ENCODE assay signal across 20 cellular contexts in the genomic region with DNA sequence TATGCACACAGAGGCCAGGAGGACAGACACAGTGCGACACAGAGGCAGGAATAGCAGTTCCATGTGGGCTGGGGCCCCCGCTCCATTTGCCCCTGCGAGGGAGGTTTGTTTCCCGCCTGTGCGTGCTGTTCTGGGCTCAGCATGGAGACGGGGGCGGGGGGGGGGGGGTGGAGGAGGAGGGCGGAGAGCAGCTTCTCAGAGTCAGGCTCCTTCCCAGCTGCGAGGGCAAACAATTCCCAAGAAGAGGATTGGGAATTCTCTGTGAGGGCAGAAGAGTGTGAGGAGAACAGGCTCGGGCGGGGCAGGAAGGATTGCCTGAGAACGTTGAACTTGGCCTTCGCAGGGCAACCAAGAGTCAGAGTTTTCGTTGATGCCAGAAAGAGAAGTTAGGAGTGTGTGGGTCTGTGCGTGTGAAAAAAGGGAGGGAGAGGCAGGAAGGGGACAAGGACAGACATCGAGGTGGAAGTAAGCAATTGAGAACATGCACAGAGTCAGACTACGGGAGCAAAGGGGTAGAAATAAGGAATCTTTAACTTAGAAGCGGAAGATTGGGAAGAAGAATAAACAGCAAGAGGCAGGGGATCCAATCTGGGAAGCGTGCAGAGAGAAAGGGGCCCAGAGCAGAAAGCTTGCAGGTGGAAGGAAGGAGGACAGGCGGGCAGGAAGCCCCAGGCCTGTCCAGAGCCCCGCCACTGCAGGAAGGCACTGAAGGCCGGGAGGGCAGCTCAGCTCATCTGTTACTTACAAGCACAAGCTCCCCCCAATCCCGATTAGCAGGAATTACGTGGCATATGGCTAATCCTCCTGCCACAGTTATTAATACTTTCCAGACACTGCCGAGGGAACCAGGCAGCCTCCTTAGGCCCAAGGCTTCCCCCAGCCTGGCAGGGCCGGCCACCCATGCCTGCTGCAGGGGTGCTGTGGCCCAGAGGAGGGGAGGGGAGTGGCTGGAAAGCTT. TPM values are rescaled to one million over a fixed set of nuclear protein-coding genes. Genes with fewer than 3 reads are reported as not detected.
DNase-seq lines count a peak whose midpoint lies in the region; ATAC-seq, FAIRE-seq and TF ChIP-seq lines count a peak whose summit lies in the region.
"Had no signal": no experiment of that assay in that cellular context is flagged by ENCODE, and none has a peak within 500 bp of the region (broad histone marks: within the 10 kb centered on the region; RNA-seq: fewer than 3 reads in every experiment).

No MANE protein-coding gene starts in this region.

- H2BK15ac ChIP-seq in H1 (ENCODE audit: low read length) = peak overlapping the region; percentile 82; the same call in 1 of the 2 replicates

- H4K12ac ChIP-seq in trophoblast cell (ENCODE audit: low read depth, low read length) = no peak overlapping the region

- no peak for TF ChIP-seq CTCF in HEK293 (tag by site-specific recombination; IDR thresholded peaks at IDR 0.05)
- no peak for TF ChIP-seq CTCF in H1 (IDR thresholded peaks at IDR 0.05; ENCODE audit: control extremely low read depth in 1 of 3, insufficient read depth in 1 of 3, low read depth in 1 of 3, low read length in 3 of 3)

- no peak for TF ChIP-seq POLR2A in H1 (IDR thresholded peaks at IDR 0.05; ENCODE audit: control extremely low read depth in 1 of 2, low read depth in 2 of 2, low read length in 2 of 2)

- ATAC-seq in left lobe of liver = no peak
- ATAC-seq: activated T-cell treated with anti-CD3 and anti-CD28 coated beads, Interleukin-2, amount 50 U/mL, for 72 hours; esophagus mucosa; GM12878; lower lobe of right lung had no signal

- H3K4me3 ChIP-seq in HEK293 (ENCODE audit: low read depth, low read length) (no peak overlapping the region), H1 (ENCODE audit: extremely low read depth in 1 of 4, insufficient read depth in 2 of 4, low read depth in 3 of 4, low read length in 4 of 4) (no peak overlapping the region), trophoblast cell (ENCODE audit: low read depth, low read length) (peak overlapping the region; percentile 23)
- H3K4me3 ChIP-seq: adrenal gland, dorsolateral prefrontal cortex, GM12878, lower lobe of right lung had no signal

- no peak for FAIRE-seq in H1 (lab: Jason Lieb, UNC)
- FAIRE-seq: G401.6, GM12878 had no signal

- H3K9me3 ChIP-seq in HEK293 (ENCODE audit: control insufficient read depth, insufficient read depth, low read depth, low read length) (no peaks in the 10 kb centered on the region), H1 (ENCODE audit: insufficient read depth in 2 of 2, low read depth in 1 of 2, low read length in 1 of 2) (no peaks in the 10 kb centered on the region), trophoblast cell (ENCODE audit: insufficient read depth, low read depth, low read length) (no peaks in the 10 kb centered on the region)
- H3K9me3 ChIP-seq: adrenal gland, lower lobe of right lung had no signal

- H3K79me2 ChIP-seq in H1 (ENCODE audit: control insufficient read depth in 1 of 2, insufficient read depth in 2 of 2, low read length in 2 of 2) (no peaks in the 10 kb centered on the region), trophoblast cell (ENCODE audit: control insufficient read depth, insufficient read depth, low read length, poor library complexity) (no peaks in the 10 kb centered on the region)

- H3K4me1 ChIP-seq in HEK293 (ENCODE audit: control insufficient read depth, insufficient read depth, low read length) (no peaks in the 10 kb centered on the region), H1 (replicated peaks in 1 of 4; ENCODE audit: control insufficient read depth in 3 of 4, insufficient read depth in 4 of 4, low read length in 3 of 4) (peaks cover 0 to 9% (median 4%) of the 10 kb centered on the region in 4 experiments; a peak in 4 of 7 replicates), trophoblast cell (ENCODE audit: control insufficient read depth in 1 of 2, insufficient read depth in 2 of 2, low read length in 2 of 2) (peaks cover 2% of the 10 kb centered on the region in 2 experiments)
- H3K4me1 ChIP-seq: adrenal gland, lower lobe of right lung had no signal

- no peaks in the 10 kb centered on the region for H4K20me1 ChIP-seq in H1 (replicated peaks in 1 of 2; ENCODE audit: control insufficient read depth in 1 of 2, insufficient read depth in 2 of 2, low read length in 2 of 2)

- H3K56ac ChIP-seq in H1 (replicated peaks; ENCODE audit: insufficient read length, low read depth, low read length) = no peak overlapping the region

- H3K18ac ChIP-seq in H1 (ENCODE audit: extremely low read depth, low read length) (peak overlapping the region; percentile 52; the same call in 1 of the 2 replicates), trophoblast cell (ENCODE audit: low read length) (no peak overlapping the region)

- POLR2A ChIA-PET in HEK293 (lab: Yijun Ruan, JAX) (no interaction called here), H1 (lab: Charles Lee; ENCODE audit: partially characterized antibody) (interaction anchor here (0.9 to 1.8 kb wide), 2 partner anchors 17 to 93 kb away, joined by 4 read pairs; no protein-coding TSS in a partner anchor)

- no peaks in the 10 kb centered on the region for H3K23me2 ChIP-seq in H1 (ENCODE audit: low read depth, low read length)

- TF ChIP-seq RAD21 in H1 (IDR thresholded peaks at IDR 0.05 in 1 of 2, conservative IDR thresholded peaks at IDR 0.05 in 1 of 2; ENCODE audit: low read depth in 2 of 2, low read length in 2 of 2) = no peak

- H4K91ac ChIP-seq in H1 (replicated peaks; ENCODE audit: insufficient read length, low read length) (peak overlapping the region; percentile 58), trophoblast cell (ENCODE audit: low read depth, low read length) (no peak overlapping the region)

- no peak overlapping the region for H3K4me2 ChIP-seq in H1 (ENCODE audit: insufficient read depth in 1 of 2, low read depth in 2 of 2, low read length in 2 of 2)
- H3K4me2 ChIP-seq in trophoblast cell (ENCODE audit: low read length) = no peak overlapping the region

- H4K5ac ChIP-seq in H1 (ENCODE audit: insufficient read length, low read depth, low read length) = no peak overlapping the region

- no peak overlapping the region; the same call in 1 of the 2 replicates for H4K8ac ChIP-seq in H1 (ENCODE audit: extremely low read depth, insufficient read depth, low read length)
- no peak overlapping the region for H4K8ac ChIP-seq in trophoblast cell (ENCODE audit: low read depth, low read length)

- H3K23ac ChIP-seq in H1 (ENCODE audit: insufficient read length) (no peak overlapping the region), trophoblast cell (ENCODE audit: low read length) (no peak overlapping the region)

- no peak overlapping the region for H2BK120ac ChIP-seq in H1 (replicated peaks; ENCODE audit: low read depth, low read length)
- H2BK120ac ChIP-seq in trophoblast cell (ENCODE audit: insufficient read depth, low read length, poor library complexity) = no peak overlapping the region

- peak overlapping the region; percentile 80; the same call in 1 of the 2 replicates for H2BK20ac ChIP-seq in H1 (ENCODE audit: low read length)

- H3K27ac ChIP-seq in HEK293 (ENCODE audit: extremely low read depth, low read depth, low read length) = no peak overlapping the region
- no peak overlapping the region for H3K27ac ChIP-seq in H1 (ENCODE audit: low read depth, low read length)
- H3K27ac ChIP-seq in trophoblast cell (ENCODE audit: low read depth, low read length) = no peak overlapping the region
- H3K27ac ChIP-seq: adrenal gland, lower lobe of right lung had no signal

- 78% methylated on average over 25 of the region's 26 CpGs; no CpG with 5 or more reads in 1 of the 2 experiments for WGBS in H1 (ENCODE audit: extremely low coverage in 1 of 2, insufficient coverage in 1 of 2, insufficient read length in 1 of 2, insufficient replicate concordance in 2 of 2, low coverage in 1 of 2, low lambda C conversion rate in 2 of 2, missing lambda C conversion rate in 1 of 2), 2 experiments
- no CpG with 5 or more reads among the region's 26 CpGs for WGBS in trophoblast cell (ENCODE audit: extremely low coverage, insufficient coverage, insufficient read length)

- no peak overlapping the region; the same call in 1 of the 2 replicates for H2BK12ac ChIP-seq in H1 (ENCODE audit: low read depth, low read length)
- H2BK12ac ChIP-seq in trophoblast cell (ENCODE audit: low read length) = no peak overlapping the region

- H3K36me3 ChIP-seq in HEK293 (ENCODE audit: control insufficient read depth in 2 of 2, insufficient read depth in 1 of 2, low read length in 2 of 2) (no peaks in the 10 kb centered on the region), H1 (ENCODE audit: control insufficient read depth in 2 of 4, insufficient read depth in 4 of 4, low read length in 3 of 4) (no peaks in the 10 kb centered on the region), trophoblast cell (ENCODE audit: control insufficient read depth in 1 of 2, insufficient read depth in 2 of 2, low read length in 2 of 2) (no peaks in the 10 kb centered on the region)
- H3K36me3 ChIP-seq: adrenal gland, lower lobe of right lung had no signal

- H3K27me3 ChIP-seq in H1 (replicated peaks in 1 of 4; ENCODE audit: control insufficient read depth in 3 of 4, extremely low read depth in 1 of 4, insufficient read depth in 3 of 4, low read length in 3 of 4) (no peaks in the 10 kb centered on the region; a peak in 2 of 7 replicates), trophoblast cell (ENCODE audit: insufficient read depth, low read length) (no peaks in the 10 kb centered on the region)
- H3K27me3 ChIP-seq: adrenal gland had no signal

- H3K9ac ChIP-seq in H1 (replicated peaks in 1 of 4; ENCODE audit: extremely low read depth in 1 of 4, low read depth in 3 of 4, low read length in 3 of 4) = no peak overlapping the region
- H3K9ac ChIP-seq in trophoblast cell (ENCODE audit: low read length) = no peak overlapping the region

- DNase-seq in ELF-1 (ENCODE audit: low read depth, low spot score) = peak; percentile 21
- no peak for DNase-seq in H1 (ENCODE audit: low read depth in 1 of 2, low spot score in 2 of 2)
- DNase-seq in trophoblast cell = no peak
- no peak for DNase-seq in left lobe of liver (ENCODE audit: low spot score)
- no peak for DNase-seq in medulla oblongata (ENCODE audit: extremely low spot score)
- DNase-seq in cerebellar nuclear complex (lab: John Stamatoyannopoulos, UW) = no peak
- DNase-seq in epidermal melanocyte (ENCODE audit: insufficient read length, low spot score) = no peak
- DNase-seq: activated CD4-positive, alpha-beta T cell treated with anti-CD3 and anti-CD28 coated beads, Interleukin-2, amount 50 U/mL, for 4 hours; activated T-cell treated with anti-CD3 and anti-CD28 coated beads, Interleukin-2, amount 50 U/mL, for 72 hours; Calu3; lower lobe of right lung; NCI-H1694; NCI-H526; Right ventricle myocardium superior had no signal

- H3K14ac ChIP-seq in H1 (ENCODE audit: insufficient read length) = no peak overlapping the region
- no peak overlapping the region for H3K14ac ChIP-seq in trophoblast cell (ENCODE audit: low read length)

- no peaks in the 10 kb centered on the region for H3K79me1 ChIP-seq in H1 (ENCODE audit: low read depth, low read length)
- no peaks in the 10 kb centered on the region for H3K79me1 ChIP-seq in trophoblast cell (ENCODE audit: low read length)

- CTCF ChIA-PET in HEK293 (lab: Yijun Ruan, JAX) (interaction anchor here (0.5 to 2.1 kb wide), 5 partner anchors 16 to 111 kb away, joined by 3 to 6 read pairs (median 3); no protein-coding TSS in a partner anchor), H1 (lab: Charles Lee; ENCODE audit: partially characterized antibody) (interaction anchor here (0.6 to 2.3 kb wide), 10 partner anchors 9 to 93 kb away, joined by 3 to 8 read pairs (median 4); a partner anchor contains a TSS)

- H2AFZ ChIP-seq in H1 (ENCODE audit: low read length) (peak overlapping the region; percentile 54; the same call in 1 of the 2 replicates), trophoblast cell (ENCODE audit: insufficient read depth, low read length, poor library complexity) (no peak overlapping the region)

- 0 out of 2 replicates have a peak overlapping the region, but pooled peaks have one; percentile 77 for H2AK5ac ChIP-seq in H1 (ENCODE audit: low read depth, low read length)
- H2AK5ac ChIP-seq in trophoblast cell (ENCODE audit: low read length) = no peak overlapping the region

- H2BK5ac ChIP-seq in H1 (ENCODE audit: low read depth, low read length) (no peak overlapping the region; the same call in 1 of the 2 replicates), trophoblast cell (ENCODE audit: low read depth, low read length, poor library complexity) (no peak overlapping the region)

- H3K4ac ChIP-seq in H1 (replicated peaks; ENCODE audit: insufficient read length, low read depth, low read length) (no peak overlapping the region), trophoblast cell (ENCODE audit: low read depth, low read length) (no peak overlapping the region)

- TF ChIP-seq EP300 in H1 (IDR thresholded peaks at IDR 0.05; ENCODE audit: borderline replicate concordance in 1 of 2, low read depth in 2 of 2, low read length in 2 of 2) = no peak

RNA-seq across cellular contexts. Expression of a gene that starts 15.6 kb away (rescaled TPM):
- total RNA-seq in H1 (2021; fragmentation: NEBNext Ultra II Directional; extraction: Animal tissue kit (Norgen Biotek cat#: 25700)) = 40.3 and 42.8 TPM in 2 replicates
- 17.8 and 19.6 TPM in 2 replicates for polyA plus RNA-seq in H1 (2011; rRNA removed)
- polyA plus RNA-seq in H1 (2011; cell fraction: cytosol; rRNA removed) = 16.4 TPM
- 23.3 TPM for polyA plus RNA-seq in H1 (2011; cell fraction: nucleus; rRNA removed)
- 24.7 to 30.3 TPM (median 27.0 TPM) in 4 replicates for polyA plus RNA-seq in H1 (2012, experiment 1 of 2)
- 5.8 TPM for polyA plus RNA-seq in H1 (2012, experiment 2 of 2)
- 30.3 TPM for polyA plus RNA-seq in H1 (2013, experiment 1 of 2)
- polyA plus RNA-seq in H1 (2013, experiment 2 of 2) = 37.2 TPM
- polyA minus RNA-seq in H1 (2011; rRNA and poly(A)+ RNA removed) = 19.3 and 23.9 TPM in 2 replicates
- 16.4 TPM for polyA minus RNA-seq in H1 (2011; cell fraction: cytosol; rRNA and poly(A)+ RNA removed)
- 15.7 TPM for polyA minus RNA-seq in H1 (2011; cell fraction: nucleus; rRNA and poly(A)+ RNA removed)
- 9.1 TPM in 2 replicates for polyA plus RNA-seq in trophoblast cell (2013)
- total RNA-seq in left lobe of liver = 0.75 TPM
- total RNA-seq: Calu3 had no signal

Comparison
In these comparisons a context has a peak if more than half of its experiments do, and no peak if none do; other contexts are left out.
1. RNA of a gene that starts 15.6 kb away (total RNA-seq): 40.3 to 42.8 TPM in H1; 0.75 TPM in left lobe of liver (single experiment); every median in the first group is over 10 times any median in the second.